Comparison of ENCODE assay signal across 1 cellular context in genomic region chr6:32081168-32081624, GRCh38.
TF ChIP-seq lines count a peak whose summit lies in the region.

No MANE protein-coding gene starts in this region.

TF ChIP-seq in GM23338, 12 proteins besides CTCF, POLR2A, EP300 and RAD21 (continued from another document):
- TF ChIP-seq ETS1 (IDR thresholded peaks at IDR 0.05) (no peak), POLR2AphosphoS5 (IDR thresholded peaks at IDR 0.05; ENCODE audit: low read depth) (no peak), EZH2 (IDR thresholded peaks at IDR 0.05; ENCODE audit: low read depth, unreplicated experiment) (no peak)
